26 cellular contexts compared by ENCODE assay signal in the genomic region with DNA sequence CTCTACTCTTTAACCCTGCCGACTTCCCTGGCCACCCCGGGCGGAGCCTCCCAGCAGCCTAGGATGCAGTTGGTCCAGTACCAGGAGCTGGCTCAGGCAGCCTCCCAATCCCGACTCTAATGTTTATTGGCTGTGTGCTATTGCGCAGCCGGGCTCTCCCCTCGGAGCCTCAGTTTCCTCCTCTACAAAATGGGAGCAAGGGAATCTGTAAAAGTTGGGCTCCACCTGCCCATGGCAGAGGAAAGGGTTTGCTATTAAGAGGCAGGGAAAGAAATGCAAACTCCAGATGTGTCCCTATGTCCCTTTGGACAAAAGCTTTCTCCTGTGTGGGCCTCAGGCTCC.
"Had no signal": no experiment of that assay in that cellular context is flagged by ENCODE, and none has a peak within 500 bp of the region (broad histone marks: within the 10 kb centered on the region; RNA-seq: fewer than 3 reads in every experiment).

No MANE protein-coding gene starts in this region.

- FAIRE-seq: endometrium, islet of Langerhans, urothelium cell line had no signal

- H3K4me1 Mint-ChIP-seq: activated B cell treated with CpG ODN at 0.5 μM for 24 hours; activated CD8-positive, alpha-beta memory T cell treated with anti-CD3 and anti-CD28 coated beads, Interleukin-2, amount 10 ng/mL, durations not matched to agents 7 days and 5 days had no signal

- H3K9me3 Mint-ChIP-seq: activated B cell treated with CpG ODN at 0.5 μM for 24 hours; activated naive CD4-positive, alpha-beta T cell treated with anti-CD3 and anti-CD28 coated beads, Interleukin-2, amount 50 U/mL, for 72 hours had no signal

- H3K27ac ChIP-seq: breast epithelium, epithelial cell of prostate, esophagus squamous epithelium, left lung, lower lobe of right lung, testis, transverse colon had no signal

- H3K36me3 Mint-ChIP-seq: activated CD8-positive, alpha-beta memory T cell treated with anti-CD3 and anti-CD28 coated beads, Interleukin-2, amount 10 ng/mL, durations not matched to agents 7 days and 5 days; activated naive CD4-positive, alpha-beta T cell treated with anti-CD3 and anti-CD28 coated beads, Interleukin-2, amount 50 U/mL, for 72 hours; naive thymus-derived CD8-positive, alpha-beta T cell had no signal

- H3K4me3 ChIP-seq: left lung, lower lobe of right lung, testis, transverse colon had no signal

- ATAC-seq: activated CD8-positive, alpha-beta memory T cell treated with anti-CD3 and anti-CD28 coated beads, Interleukin-2, amount 10 ng/mL, durations not matched to agents 7 days and 5 days; activated CD8-positive, alpha-beta T cell treated with anti-CD3 and anti-CD28 coated beads, Interleukin-2, amount 10 ng/mL, durations not matched to agents 7 days and 5 days; activated naive CD4-positive, alpha-beta T cell treated with anti-CD3 and anti-CD28 coated beads, Interleukin-2, amount 50 U/mL, for 72 hours; left lung; lower lobe of right lung; naive thymus-derived CD8-positive, alpha-beta T cell; stimulated activated naive CD8-positive, alpha-beta T cell treated with anti-CD3 and anti-CD28 coated beads, Interleukin-15, Interleukin-2, amounts not matched to agents 100 U/mL and 50 U/mL, for 24 hours had no signal

- DNase-seq: activated B cell treated with CpG ODN at 0.5 μM for 24 hours; activated CD4-positive, alpha-beta T cell treated with anti-CD3 and anti-CD28 coated beads, Interleukin-2, amount 50 U/mL, for 1 hour; activated CD8-positive, alpha-beta memory T cell treated with anti-CD3 and anti-CD28 coated beads, Interleukin-2, amount 10 ng/mL, durations not matched to agents 7 days and 5 days; activated CD8-positive, alpha-beta T cell treated with anti-CD3 and anti-CD28 coated beads, Interleukin-2, amount 10 ng/mL, durations not matched to agents 7 days and 5 days; activated naive CD4-positive, alpha-beta T cell; activated T-cell treated with anti-CD3 and anti-CD28 coated beads, Interleukin-2, amount 50 U/mL, for 48 hours; central memory CD4-positive, alpha-beta T cell; esophagus squamous epithelium; foreskin melanocyte; left lung; lower lobe of right lung; mesenchymal stem cell; naive thymus-derived CD8-positive, alpha-beta T cell; stimulated activated CD4-positive, alpha-beta T cell treated with anti-CD3 and anti-CD28 coated beads, Interleukin-12 subunit alpha, Interleukin-12 subunit beta, amount 100 ng/mL, for 4 hours; stimulated activated CD4-positive, alpha-beta T cell treated with anti-CD3 and anti-CD28 coated beads, Interleukin-4, amount 100 ng/mL, for 1 hour; stimulated activated naive CD8-positive, alpha-beta T cell treated with anti-CD3 and anti-CD28 coated beads, Interleukin-15, Interleukin-2, amounts not matched to agents 100 U/mL and 50 U/mL, for 24 hours; T-helper 2 cell; testis; transverse colon had no signal

- H3K27ac Mint-ChIP-seq: activated B cell treated with CpG ODN at 0.5 μM for 24 hours; activated CD8-positive, alpha-beta memory T cell treated with anti-CD3 and anti-CD28 coated beads, Interleukin-2, amount 10 ng/mL, durations not matched to agents 7 days and 5 days; activated CD8-positive, alpha-beta T cell treated with anti-CD3 and anti-CD28 coated beads, Interleukin-2, amount 10 ng/mL, durations not matched to agents 7 days and 5 days; activated naive CD4-positive, alpha-beta T cell treated with anti-CD3 and anti-CD28 coated beads, Interleukin-2, amount 50 U/mL, for 72 hours; naive thymus-derived CD8-positive, alpha-beta T cell had no signal

- H3K9me3 ChIP-seq: breast epithelium, esophagus squamous epithelium, left lung, lower lobe of right lung, testis, transverse colon had no signal

- H3K4me1 ChIP-seq: breast epithelium, left lung, lower lobe of right lung, testis, transverse colon had no signal

- H3K27me3 ChIP-seq: testis, transverse colon had no signal

- H3K4me3 Mint-ChIP-seq: activated B cell treated with CpG ODN at 0.5 μM for 24 hours; activated CD8-positive, alpha-beta memory T cell treated with anti-CD3 and anti-CD28 coated beads, Interleukin-2, amount 10 ng/mL, durations not matched to agents 7 days and 5 days; activated CD8-positive, alpha-beta T cell treated with anti-CD3 and anti-CD28 coated beads, Interleukin-2, amount 10 ng/mL, durations not matched to agents 7 days and 5 days; naive thymus-derived CD8-positive, alpha-beta T cell; neural crest cell had no signal

- H3K36me3 ChIP-seq: breast epithelium, esophagus squamous epithelium, left lung, lower lobe of right lung, transverse colon had no signal
